8 cellular contexts compared by ENCODE assay signal in genomic region chr2:113889471-113890252, GRCh38. TPM values are rescaled to one million over a fixed set of nuclear protein-coding genes. Genes with fewer than 3 reads are reported as not detected.
DNase-seq lines count a peak whose midpoint lies in the region; ATAC-seq, FAIRE-seq and TF ChIP-seq lines count a peak whose summit lies in the region.

Gene ACTR3 (plus strand): TSS chr2:113890089. CDS start chr2:113890280, 191 bp downstream.

- peak within 1 kb of the TSS; percentile 96 for H3K4me3 Mint-ChIP-seq in chondrocyte (ENCODE audit: unreplicated experiment)

- no peaks in the 10 kb centered on the region for H3K36me3 Mint-ChIP-seq in chondrocyte (ENCODE audit: low read depth)

- peak within 1 kb of the TSS; percentile 64 for H3K4me2 ChIP-seq in keratinocyte (ENCODE audit: control insufficient read depth, extremely low read depth, insufficient read depth, low read depth, low read length)

- peaks cover 66% of the 10 kb centered on the region for H3K4me1 Mint-ChIP-seq in chondrocyte (ENCODE audit: low read depth)

- peaks cover 0 to 2% of the 10 kb centered on the region in 2 experiments for H3K36me3 ChIP-seq in keratinocyte (ENCODE audit: control insufficient read depth in 2 of 2, extremely low read depth in 1 of 2, insufficient read depth in 2 of 2, low read length in 2 of 2)

- DNase-seq in Ammon's horn (ENCODE audit: low spot score), result peak; percentile 98
- DNase-seq in NCI-H510A treated with DMSO at 0.1 percent for 48 hours (lab: John Stamatoyannopoulos, UW), result peak; percentile 97
- peak; percentile 99 for DNase-seq in activated CD4-positive, alpha-beta T cell treated with anti-CD3 and anti-CD28 coated beads for 24 hours (ENCODE audit: low read depth in 2 of 2)
- DNase-seq in chondrocyte (ENCODE audit: low spot score), result peak; percentile 98
- peak; percentile 77 for DNase-seq in keratinocyte (ENCODE audit: low read depth, low spot score)
- DNase-seq in stimulated activated CD4-positive, alpha-beta T cell treated with anti-CD3 and anti-CD28 coated beads, Interleukin-15, amount 100 ng/mL, for 1 hour (ENCODE audit: low read depth in 1 of 2, low spot score in 1 of 2), result peak; percentile 94 to 97

- H3K9ac ChIP-seq in keratinocyte (ENCODE audit: control insufficient read depth, extremely low read depth, insufficient read depth, low read length), result peak within 1 kb of the TSS; percentile 88

- no peaks in the 10 kb centered on the region for H3K9me3 ChIP-seq in keratinocyte (ENCODE audit: control insufficient read depth, low read depth, low read length)

- peak; percentile 54 for ATAC-seq in HG03439 (IDR thresholded peaks at IDR 0.05; ENCODE audit: unreplicated experiment)

- H3K9me3 Mint-ChIP-seq in chondrocyte (ENCODE audit: low read depth), result no peaks in the 10 kb centered on the region

- H3K9me1 ChIP-seq in keratinocyte (ENCODE audit: control insufficient read depth, extremely low read depth, insufficient read depth, low read length), result no peaks in the 10 kb centered on the region

- peak within 1 kb of the TSS; percentile 98 for H3K27ac Mint-ChIP-seq in chondrocyte (ENCODE audit: unreplicated experiment)

- no peaks in the 10 kb centered on the region for H3K27me3 ChIP-seq in keratinocyte (ENCODE audit: control insufficient read depth, extremely low read depth, insufficient read depth, low read length)

- TF ChIP-seq CTCF in chondrocyte (IDR thresholded peaks at IDR 0.05), result peak; percentile 38
- TF ChIP-seq CTCF in keratinocyte (optimal IDR thresholded peaks at IDR 0.05 in 1 of 3, IDR thresholded peaks at IDR 0.05 in 1 of 3, conservative IDR thresholded peaks at IDR 0.05 in 1 of 3; ENCODE audit: extremely low read depth in 1 of 3, insufficient read depth in 2 of 3, low read length in 3 of 3), result no peak

- peak within 1 kb of the TSS; percentile 93 to 98 (median 94) for H3K4me3 ChIP-seq in keratinocyte (ENCODE audit: control insufficient read depth in 2 of 3, extremely low read depth in 1 of 3, insufficient read depth in 2 of 3, low read depth in 1 of 3, low read length in 3 of 3)

- H4K20me1 ChIP-seq in keratinocyte (ENCODE audit: control insufficient read depth, extremely low read depth, insufficient read depth, low read length), result no peaks in the 10 kb centered on the region

- no peaks in the 10 kb centered on the region for H3K27me3 Mint-ChIP-seq in chondrocyte (ENCODE audit: low read depth)

- H3K27ac ChIP-seq in keratinocyte (ENCODE audit: control insufficient read depth, insufficient read depth, low read length), result peak within 1 kb of the TSS; percentile 93

- FAIRE-seq in keratinocyte (lab: Jason Lieb, UNC), result peak; percentile 68

- H3K79me2 ChIP-seq in keratinocyte (ENCODE audit: control insufficient read depth, insufficient read depth, low read length), result peaks cover 53% of the 10 kb centered on the region

- peaks cover 38% of the 10 kb centered on the region for H3K4me1 ChIP-seq in keratinocyte (ENCODE audit: control insufficient read depth, extremely low read depth, insufficient read depth, low read length)

- dilution Hi-C loops in keratinocyte (cut with MboI; ENCODE audit: extremely low pct_ligation_motif_present, low sequenced_read_pairs), result no loop called here

- peak within 1 kb of the TSS; percentile 94 for H2AFZ ChIP-seq in keratinocyte (ENCODE audit: control insufficient read depth, low read length)

- TF ChIP-seq POLR2A in GM19193 (IDR thresholded peaks at IDR 0.05; ENCODE audit: extremely low read depth, insufficient read depth, insufficient read length), result peak; percentile 83

RNA-seq across cellular contexts. Expression of gene ACTR3, which starts in this region (rescaled TPM):
- 302 to 437 TPM (median 434 TPM) in 3 replicates for total RNA-seq in chondrocyte
- polyA plus RNA-seq in keratinocyte, result 230 to 340 TPM (median 232 TPM) in 3 replicates
- polyA plus RNA-seq in keratinocyte (2011; ENCODE audit: low read depth), result 221 TPM
- 219 and 347 TPM in 2 replicates for polyA plus RNA-seq in keratinocyte (2011; cell fraction: cytosol; rRNA removed)
- polyA plus RNA-seq in keratinocyte (2011; cell fraction: nucleus; rRNA removed), result 170 and 240 TPM in 2 replicates
- polyA plus RNA-seq in keratinocyte (2012; ENCODE audit: low replicate concordance), result 159 and 232 TPM in 2 replicates
- 103 to 389 TPM (median 268 TPM) in 3 replicates for polyA minus RNA-seq in keratinocyte
- 491 TPM for polyA minus RNA-seq in keratinocyte (2011; cell fraction: cytosol; rRNA and poly(A)+ RNA removed)
- 108 and 203 TPM in 2 replicates for polyA minus RNA-seq in keratinocyte (2011; cell fraction: nucleus; rRNA and poly(A)+ RNA removed)

Comparison
In these comparisons a context has a peak if more than half of its experiments do, and no peak if none do; other contexts are left out.
1. Peak in every context shown above with its lines: DNase-seq, ATAC-seq, H3K4me3 ChIP-seq and H3K27ac ChIP-seq.